Comparison of ENCODE assay signal across 19 cellular contexts in the genomic region with DNA sequence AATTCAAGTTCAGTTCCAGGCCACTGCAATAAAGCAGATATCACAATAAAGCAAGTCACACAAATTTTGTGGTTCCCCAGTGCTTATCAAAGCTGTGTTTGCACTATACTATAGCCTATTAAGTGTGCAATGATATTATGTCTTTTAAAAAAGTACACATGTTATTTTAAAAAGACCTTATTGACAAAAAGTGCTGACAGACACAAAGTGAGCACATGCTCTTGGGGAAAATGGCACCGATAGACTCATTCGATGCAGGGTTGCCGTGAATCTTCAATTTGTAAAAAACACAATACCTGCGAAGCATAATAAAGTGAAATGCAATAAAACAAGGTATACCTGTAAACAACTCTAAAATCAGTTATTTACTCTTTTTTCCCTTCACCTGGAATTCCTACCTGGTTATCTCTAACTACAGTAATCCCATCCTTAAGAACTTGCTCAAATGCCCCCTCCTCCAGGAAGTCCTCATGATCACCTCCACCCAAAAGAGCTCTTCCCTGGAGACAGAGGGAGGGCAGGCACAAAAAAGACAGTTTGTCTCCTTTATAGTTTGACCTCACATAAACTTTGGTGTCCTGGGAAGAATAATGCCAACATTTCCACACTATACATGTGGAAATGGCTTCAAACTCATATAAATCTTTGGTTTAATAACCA.
"Had no signal": no experiment of that assay in that cellular context is flagged by ENCODE, and none has a peak within 500 bp of the region (broad histone marks: within the 10 kb centered on the region; RNA-seq: fewer than 3 reads in every experiment).

No MANE protein-coding gene starts in this region.

- H3K4me3 ChIP-seq: adrenal gland, colonic mucosa, pancreas, psoas muscle, right atrium auricular region, thyroid gland had no signal

- H3K27ac ChIP-seq: colonic mucosa, epithelial cell of prostate, foreskin keratinocyte, pancreas, psoas muscle, right atrium auricular region, thyroid gland had no signal

- H3K27ac Mint-ChIP-seq: activated naive CD4-positive, alpha-beta T cell treated with anti-CD3 and anti-CD28 coated beads, Interleukin-2, amount 50 U/mL, for 72 hours; memory B cell; naive thymus-derived CD4-positive, alpha-beta T cell; WTC11 had no signal

- H3K36me3 ChIP-seq: adrenal gland, colonic mucosa, pancreas, right atrium auricular region, thyroid gland had no signal

- DNase-seq: activated T-cell treated with anti-CD3 and anti-CD28 coated beads, Interleukin-2, amount 50 U/mL, for 1 hour; colonic mucosa; foreskin keratinocyte; left cardiac atrium; naive thymus-derived CD4-positive, alpha-beta T cell; pancreas; stimulated activated CD4-positive, alpha-beta T cell treated with anti-CD3 and anti-CD28 coated beads, Interleukin-12 subunit alpha, Interleukin-12 subunit beta, amount 100 ng/mL, for 4 hours; stimulated activated CD4-positive, alpha-beta T cell treated with anti-CD3 and anti-CD28 coated beads, Interleukin-4, amount 100 ng/mL, for 4 hours; stimulated activated naive CD8-positive, alpha-beta T cell treated with anti-CD3 and anti-CD28 coated beads, Interleukin-15, Interleukin-2, amounts not matched to agents 100 U/mL and 50 U/mL, for 24 hours; T1000 had no signal

- H3K4me1 Mint-ChIP-seq: central memory CD8-positive, alpha-beta T cell; memory B cell; naive thymus-derived CD4-positive, alpha-beta T cell had no signal

- H3K27me3 ChIP-seq: colonic mucosa, pancreas, right atrium auricular region, thyroid gland had no signal

- H3K4me1 ChIP-seq: adrenal gland, colonic mucosa, foreskin keratinocyte, pancreas, psoas muscle had no signal

- H3K9me3 Mint-ChIP-seq: activated naive CD4-positive, alpha-beta T cell treated with anti-CD3 and anti-CD28 coated beads, Interleukin-2, amount 50 U/mL, for 72 hours; central memory CD8-positive, alpha-beta T cell; memory B cell; WTC11 had no signal

- H3K4me3 Mint-ChIP-seq: central memory CD8-positive, alpha-beta T cell; memory B cell; naive thymus-derived CD4-positive, alpha-beta T cell; WTC11 had no signal

- ATAC-seq: activated naive CD4-positive, alpha-beta T cell treated with anti-CD3 and anti-CD28 coated beads, Interleukin-2, amount 50 U/mL, for 72 hours; naive thymus-derived CD4-positive, alpha-beta T cell; stimulated activated naive CD8-positive, alpha-beta T cell treated with anti-CD3 and anti-CD28 coated beads, Interleukin-15, Interleukin-2, amounts not matched to agents 100 U/mL and 50 U/mL, for 24 hours had no signal

- H3K36me3 Mint-ChIP-seq: memory B cell, WTC11 had no signal

- H3K9me3 ChIP-seq: adrenal gland, colonic mucosa, pancreas, psoas muscle, right atrium auricular region, thyroid gland had no signal
